ENCODE assay signal across 12 cellular contexts in the genomic region with DNA sequence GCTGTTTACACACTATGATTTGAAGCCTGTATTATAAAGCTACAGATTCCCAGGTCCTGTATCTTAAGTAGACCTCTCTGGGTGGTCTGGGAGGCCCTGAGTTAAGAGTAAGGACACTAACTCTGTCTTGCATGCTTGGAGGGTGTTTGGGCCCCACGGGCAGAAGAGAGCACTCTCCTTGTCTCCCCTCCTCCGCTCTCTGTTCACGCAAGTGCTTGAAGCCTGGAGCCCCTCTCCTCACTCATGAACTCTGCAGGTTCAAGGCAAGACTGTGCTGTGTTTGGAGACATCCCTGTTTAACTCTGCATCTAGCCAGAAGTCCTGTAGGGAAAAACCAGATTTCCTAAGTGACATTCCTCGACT.
DNase-seq lines count a peak whose midpoint lies in the region; ATAC-seq and TF ChIP-seq lines count a peak whose summit lies in the region.
"Had no signal": no experiment of that assay in that cellular context is flagged by ENCODE, and none has a peak within 500 bp of the region (broad histone marks: within the 10 kb centered on the region; RNA-seq: fewer than 3 reads in every experiment).

No MANE protein-coding gene starts in this region.

- H3K4me3 Mint-ChIP-seq in CD8-positive, alpha-beta memory T cell: peak overlapping the region in 6 of 7 donors; percentile 28 to 76 (median 70)
- H3K4me3 Mint-ChIP-seq in effector memory CD8-positive, alpha-beta T cell: peak overlapping the region; percentile 68 to 72
- H3K4me3 Mint-ChIP-seq in progenitor cell of endocrine pancreas (ENCODE audit: low read depth): no peak overlapping the region

- no peak for ATAC-seq in effector memory CD8-positive, alpha-beta T cell (replicated peaks)
- ATAC-seq in HG02870 (IDR thresholded peaks at IDR 0.05; ENCODE audit: unreplicated experiment): no peak

- H3K4me2 ChIP-seq in PC-9: peak overlapping the region; percentile 75

- H3K4me3 ChIP-seq in CD8-positive, alpha-beta memory T cell (ENCODE audit: low read length): no peak overlapping the region
- peak overlapping the region; percentile 43; the same call in 1 of the 2 replicates for H3K4me3 ChIP-seq in PC-9

- H3K9me2 ChIP-seq in PC-9 (ENCODE audit: insufficient read depth): no peaks in the 10 kb centered on the region

- no peaks in the 10 kb centered on the region for H3K27me3 ChIP-seq in CD8-positive, alpha-beta memory T cell (ENCODE audit: insufficient read depth, low read length, poor library complexity, severe bottlenecking)
- H3K27me3 ChIP-seq in PC-9 (ENCODE audit: insufficient read depth, low read depth): no peaks in the 10 kb centered on the region

- TF ChIP-seq CTCF in PC-9 (conservative IDR thresholded peaks at IDR 0.05) (no peak), progenitor cell of endocrine pancreas (IDR thresholded peaks at IDR 0.05; ENCODE audit: unreplicated experiment) (no peak)

- peaks cover 58 to 71% (median 62%) of the 10 kb centered on the region in 3 donors for H3K4me1 Mint-ChIP-seq in CD8-positive, alpha-beta memory T cell
- H3K4me1 Mint-ChIP-seq in effector memory CD8-positive, alpha-beta T cell (ENCODE audit: low read depth in 2 of 2): peaks cover 48 to 55% of the 10 kb centered on the region in 2 donors
- H3K4me1 Mint-ChIP-seq in progenitor cell of endocrine pancreas (ENCODE audit: low read depth): peaks cover 34% of the 10 kb centered on the region

- POLR2A ChIA-PET in CD8-positive, alpha-beta memory T cell (lab: Charles Lee): no interaction called here
- POLR2A ChIA-PET in PC-9 (lab: Charles Lee; ENCODE audit: unreplicated experiment): no interaction called here

- peaks cover 42% of the 10 kb centered on the region for H3K4me1 ChIP-seq in CD8-positive, alpha-beta memory T cell (ENCODE audit: insufficient read depth, low read length)
- H3K4me1 ChIP-seq in PC-9 (replicated peaks; ENCODE audit: insufficient read depth): peaks cover 49% of the 10 kb centered on the region

- H3K27me3 Mint-ChIP-seq in CD8-positive, alpha-beta memory T cell: peaks cover 0 to under 1% of the 10 kb centered on the region in 2 donors
- no peaks in the 10 kb centered on the region for H3K27me3 Mint-ChIP-seq in effector memory CD8-positive, alpha-beta T cell
- peaks cover 11% of the 10 kb centered on the region for H3K27me3 Mint-ChIP-seq in progenitor cell of endocrine pancreas

- intact Hi-C loops in PC-9 (cut with micrococcal nuclease; ENCODE audit: unreplicated experiment): no loop called here

- no peaks in the 10 kb centered on the region for H3K36me3 Mint-ChIP-seq in CD8-positive, alpha-beta memory T cell
- H3K36me3 Mint-ChIP-seq in effector memory CD8-positive, alpha-beta T cell (ENCODE audit: insufficient read depth): peaks cover 6% of the 10 kb centered on the region
- H3K36me3 Mint-ChIP-seq in progenitor cell of endocrine pancreas (ENCODE audit: insufficient read depth): no peaks in the 10 kb centered on the region

- no peaks in the 10 kb centered on the region for H3K36me3 ChIP-seq in CD8-positive, alpha-beta memory T cell (ENCODE audit: insufficient read depth, low read length)
- no peaks in the 10 kb centered on the region for H3K36me3 ChIP-seq in PC-9 (ENCODE audit: low read depth)

- no peak overlapping the region for H2AFZ ChIP-seq in PC-9

- H4K20me1 ChIP-seq in PC-9 (ENCODE audit: insufficient read depth): no peaks in the 10 kb centered on the region

- no peaks in the 10 kb centered on the region for H3K9me3 Mint-ChIP-seq in CD8-positive, alpha-beta memory T cell
- H3K9me3 Mint-ChIP-seq in effector memory CD8-positive, alpha-beta T cell: no peaks in the 10 kb centered on the region
- no peaks in the 10 kb centered on the region for H3K9me3 Mint-ChIP-seq in progenitor cell of endocrine pancreas (ENCODE audit: low read depth)

- CTCF ChIA-PET in CD8-positive, alpha-beta memory T cell (lab: Charles Lee): interaction anchor here (0.9 to 1.5 kb wide), 2 partner anchors 35 to 202 kb away, joined by 3 to 4 read pairs; no protein-coding TSS in a partner anchor
- CTCF ChIA-PET in PC-9 (lab: Charles Lee): no interaction called here

- H3K79me2 ChIP-seq in PC-9 (ENCODE audit: low read depth): peaks cover 7% of the 10 kb centered on the region; the same call in 1 of the 2 replicates

- no peaks in the 10 kb centered on the region for H3K9me3 ChIP-seq in CD8-positive, alpha-beta memory T cell (ENCODE audit: low read length)
- H3K9me3 ChIP-seq in PC-9 (ENCODE audit: insufficient read depth, low read depth): no peaks in the 10 kb centered on the region

- DNase-seq in CD8-positive, alpha-beta memory T cell: no peak
- DNase-seq in PC-9 (no peak), progenitor cell of endocrine pancreas (ENCODE audit: low spot score, unreplicated experiment) (no peak), NCI-H1048 (lab: John Stamatoyannopoulos, UW) (no peak), medulla oblongata (ENCODE audit: extremely low spot score) (no peak), NCI-H2196 treated with DMSO at 0.1 percent for 48 hours (lab: John Stamatoyannopoulos, UW; ENCODE audit: unreplicated experiment) (no peak)
- no peak for DNase-seq in effector memory CD8-positive, alpha-beta T cell
- DNase-seq: erythroblast; NCI-H1694 treated with DMSO at 0.1 percent for 48 hours; NK-92 treated with Interleukin-12 subunit alpha and Interleukin-12 subunit beta, amount 100 ng/mL, for 24 hours; stimulated activated CD4-positive, alpha-beta T cell treated with anti-CD3 and anti-CD28 coated beads, Interleukin-12 subunit alpha, Interleukin-12 subunit beta, amount 100 ng/mL, for 4 hours had no signal

- H3K27ac Mint-ChIP-seq in CD8-positive, alpha-beta memory T cell: peak overlapping the region; percentile 84 to 97 (median 92)
- H3K27ac Mint-ChIP-seq in effector memory CD8-positive, alpha-beta T cell: peak overlapping the region; percentile 86 to 90
- peak overlapping the region; percentile 2 for H3K27ac Mint-ChIP-seq in progenitor cell of endocrine pancreas

- H3F3A ChIP-seq in PC-9 (ENCODE audit: insufficient read depth, low read depth): peaks cover 21% of the 10 kb centered on the region

- BruUV-seq in PC-9 (replicated peaks; lab: Mats Ljungman, UMichigan): no TSS peak

- peak overlapping the region; percentile 22 for H3K27ac ChIP-seq in CD8-positive, alpha-beta memory T cell (ENCODE audit: low read depth, low read length)
- peak overlapping the region; percentile 95 for H3K27ac ChIP-seq in PC-9

Comparison
In these comparisons a context has a peak if more than half of its experiments do, and no peak if none do; other contexts are left out.
1. H3K27ac Mint-ChIP-seq: peak in every context shown above with its lines; median percentile 92 in CD8-positive, alpha-beta memory T cell; 88 in effector memory CD8-positive, alpha-beta T cell; 2 in progenitor cell of endocrine pancreas.